ENCODE assay signal across 1 cellular context in the genomic region with DNA sequence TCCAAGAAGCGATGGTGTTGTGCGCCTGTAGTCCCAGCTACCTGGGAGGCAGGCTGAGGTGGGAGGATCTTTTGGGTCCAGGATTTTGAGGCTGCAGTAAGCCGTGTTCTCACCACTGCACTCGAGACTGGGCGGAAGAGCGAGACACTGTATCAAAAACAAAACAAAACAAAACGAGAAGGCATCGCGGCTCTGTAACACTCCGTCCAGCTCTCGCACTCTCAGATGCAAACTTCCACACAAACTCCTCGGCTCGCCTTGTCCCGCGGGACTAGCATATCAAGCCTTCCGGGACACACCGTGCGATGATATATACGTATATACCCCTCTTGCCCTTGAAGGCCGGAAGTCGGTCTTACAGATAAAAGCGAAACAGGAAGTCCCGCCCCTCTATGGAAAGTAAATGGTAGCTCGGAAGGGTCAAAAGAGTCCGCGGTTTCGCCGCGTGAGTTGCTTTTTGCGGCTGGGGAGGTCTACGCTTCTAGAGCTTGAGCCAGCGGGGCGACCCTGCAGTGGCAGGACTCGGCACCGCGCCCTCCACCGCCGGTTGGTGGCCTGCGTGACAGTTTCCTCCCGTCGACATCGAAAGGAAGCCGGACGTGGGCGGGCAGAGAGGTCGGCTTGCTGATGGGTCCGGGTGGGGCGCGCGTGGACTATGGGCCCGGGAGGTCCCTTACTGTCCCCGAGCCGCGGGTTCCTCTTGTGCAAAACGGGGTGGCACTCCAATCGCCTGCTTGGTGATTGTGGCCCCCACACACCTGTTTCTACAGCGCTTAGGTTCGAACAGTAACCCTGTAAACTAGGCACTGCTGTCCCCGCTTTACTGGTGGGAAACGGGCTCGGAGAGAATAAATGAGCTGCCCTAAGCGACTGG.
TF ChIP-seq lines count a peak whose summit lies in the region.

A gene with protein sequence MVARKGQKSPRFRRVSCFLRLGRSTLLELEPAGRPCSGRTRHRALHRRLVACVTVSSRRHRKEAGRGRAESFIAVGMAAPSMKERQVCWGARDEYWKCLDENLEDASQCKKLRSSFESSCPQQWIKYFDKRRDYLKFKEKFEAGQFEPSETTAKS (plus strand): TSS at position 393 of the 874 bp plus-strand sequence. CDS start 11 bp downstream, at position 404.

TF ChIP-seq in HepG2, 621 proteins besides CTCF, POLR2A, EP300 and RAD21 (continued from another document and continues in another):
- TF ChIP-seq, protein P1, sequence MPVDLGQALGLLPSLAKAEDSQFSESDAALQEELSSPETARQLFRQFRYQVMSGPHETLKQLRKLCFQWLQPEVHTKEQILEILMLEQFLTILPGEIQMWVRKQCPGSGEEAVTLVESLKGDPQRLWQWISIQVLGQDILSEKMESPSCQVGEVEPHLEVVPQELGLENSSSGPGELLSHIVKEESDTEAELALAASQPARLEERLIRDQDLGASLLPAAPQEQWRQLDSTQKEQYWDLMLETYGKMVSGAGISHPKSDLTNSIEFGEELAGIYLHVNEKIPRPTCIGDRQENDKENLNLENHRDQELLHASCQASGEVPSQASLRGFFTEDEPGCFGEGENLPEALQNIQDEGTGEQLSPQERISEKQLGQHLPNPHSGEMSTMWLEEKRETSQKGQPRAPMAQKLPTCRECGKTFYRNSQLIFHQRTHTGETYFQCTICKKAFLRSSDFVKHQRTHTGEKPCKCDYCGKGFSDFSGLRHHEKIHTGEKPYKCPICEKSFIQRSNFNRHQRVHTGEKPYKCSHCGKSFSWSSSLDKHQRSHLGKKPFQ (CRISPR knock-in tag; IDR thresholded peaks at IDR 0.05; ENCODE audit: insufficient replicate concordance), result peak; percentile 91
- TF ChIP-seq ZNF543 (CRISPR knock-in tag; IDR thresholded peaks at IDR 0.05) (peak; percentile 83; the same call in 1 of the 2 replicates), SRY (CRISPR knock-in tag; IDR thresholded peaks at IDR 0.05) (peak; percentile 90), SMAD1 (CRISPR knock-in tag; IDR thresholded peaks at IDR 0.05; ENCODE audit: borderline replicate concordance, low read depth) (peak; percentile 79; the same call in 1 of the 2 replicates), GATAD1 (CRISPR knock-in tag; IDR thresholded peaks at IDR 0.05) (peak; percentile 94), ZNF746 (CRISPR knock-in tag; IDR thresholded peaks at IDR 0.05) (peak; percentile 67), THYN1 (CRISPR knock-in tag; IDR thresholded peaks at IDR 0.05; ENCODE audit: borderline replicate concordance, low read depth) (0 out of 2 replicates have a peak, but pooled peaks have one; percentile 74), NRL (CRISPR knock-in tag; IDR thresholded peaks at IDR 0.05; ENCODE audit: borderline replicate concordance) (peak; percentile 87), ZNF788 (CRISPR knock-in tag; IDR thresholded peaks at IDR 0.05; ENCODE audit: borderline replicate concordance) (peak; percentile 93), PTBP1 (IDR thresholded peaks at IDR 0.05; ENCODE audit: low read depth, low read length, poor library complexity, severe bottlenecking) (peak; percentile 81), SAFB2 (CRISPR knock-in tag; IDR thresholded peaks at IDR 0.05; ENCODE audit: borderline replicate concordance, low read depth) (peak; percentile 69; the same call in 1 of the 2 replicates), SAP130 (CRISPR knock-in tag; IDR thresholded peaks at IDR 0.05; ENCODE audit: low read depth) (peak; percentile 92), IRF2 (CRISPR knock-in tag; IDR thresholded peaks at IDR 0.05) (peak; percentile 96), ZNF121 (CRISPR knock-in tag; IDR thresholded peaks at IDR 0.05) (peak; percentile 60), PCBP1 (IDR thresholded peaks at IDR 0.05; ENCODE audit: borderline replicate concordance, low read depth, low read length) (0 out of 2 replicates have a peak, but pooled peaks have one; percentile 75), ZNF12 (CRISPR knock-in tag; IDR thresholded peaks at IDR 0.05) (0 out of 2 replicates have a peak, but pooled peaks have one; percentile 4), ZNF124 (CRISPR knock-in tag; IDR thresholded peaks at IDR 0.05) (0 out of 2 replicates have a peak, but pooled peaks have one; percentile 25), ZNF891 (CRISPR knock-in tag; IDR thresholded peaks at IDR 0.05) (peak; percentile 88; the same call in 1 of the 2 replicates), DNMT1 (CRISPR knock-in tag; IDR thresholded peaks at IDR 0.05) (peak; percentile 52; the same call in 1 of the 2 replicates), HNRNPK (IDR thresholded peaks at IDR 0.05; ENCODE audit: low read depth, low read length, poor library complexity, severe bottlenecking) (no peak)
- TF ChIP-seq, protein P2, sequence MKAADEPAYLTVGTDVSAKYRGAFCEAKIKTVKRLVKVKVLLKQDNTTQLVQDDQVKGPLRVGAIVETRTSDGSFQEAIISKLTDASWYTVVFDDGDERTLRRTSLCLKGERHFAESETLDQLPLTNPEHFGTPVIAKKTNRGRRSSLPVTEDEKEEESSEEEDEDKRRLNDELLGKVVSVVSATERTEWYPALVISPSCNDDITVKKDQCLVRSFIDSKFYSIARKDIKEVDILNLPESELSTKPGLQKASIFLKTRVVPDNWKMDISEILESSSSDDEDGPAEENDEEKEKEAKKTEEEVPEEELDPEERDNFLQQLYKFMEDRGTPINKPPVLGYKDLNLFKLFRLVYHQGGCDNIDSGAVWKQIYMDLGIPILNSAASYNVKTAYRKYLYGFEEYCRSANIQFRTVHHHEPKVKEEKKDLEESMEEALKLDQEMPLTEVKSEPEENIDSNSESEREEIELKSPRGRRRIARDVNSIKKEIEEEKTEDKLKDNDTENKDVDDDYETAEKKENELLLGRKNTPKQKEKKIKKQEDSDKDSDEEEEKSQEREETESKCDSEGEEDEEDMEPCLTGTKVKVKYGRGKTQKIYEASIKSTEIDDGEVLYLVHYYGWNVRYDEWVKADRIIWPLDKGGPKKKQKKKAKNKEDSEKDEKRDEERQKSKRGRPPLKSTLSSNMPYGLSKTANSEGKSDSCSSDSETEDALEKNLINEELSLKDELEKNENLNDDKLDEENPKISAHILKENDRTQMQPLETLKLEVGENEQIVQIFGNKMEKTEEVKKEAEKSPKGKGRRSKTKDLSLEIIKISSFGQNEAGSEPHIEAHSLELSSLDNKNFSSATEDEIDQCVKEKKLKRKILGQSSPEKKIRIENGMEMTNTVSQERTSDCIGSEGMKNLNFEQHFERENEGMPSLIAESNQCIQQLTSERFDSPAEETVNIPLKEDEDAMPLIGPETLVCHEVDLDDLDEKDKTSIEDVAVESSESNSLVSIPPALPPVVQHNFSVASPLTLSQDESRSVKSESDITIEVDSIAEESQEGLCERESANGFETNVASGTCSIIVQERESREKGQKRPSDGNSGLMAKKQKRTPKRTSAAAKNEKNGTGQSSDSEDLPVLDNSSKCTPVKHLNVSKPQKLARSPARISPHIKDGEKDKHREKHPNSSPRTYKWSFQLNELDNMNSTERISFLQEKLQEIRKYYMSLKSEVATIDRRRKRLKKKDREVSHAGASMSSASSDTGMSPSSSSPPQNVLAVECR (CRISPR knock-in tag; IDR thresholded peaks at IDR 0.05; ENCODE audit: borderline replicate concordance), result peak; percentile 95
- TF ChIP-seq, protein P3, sequence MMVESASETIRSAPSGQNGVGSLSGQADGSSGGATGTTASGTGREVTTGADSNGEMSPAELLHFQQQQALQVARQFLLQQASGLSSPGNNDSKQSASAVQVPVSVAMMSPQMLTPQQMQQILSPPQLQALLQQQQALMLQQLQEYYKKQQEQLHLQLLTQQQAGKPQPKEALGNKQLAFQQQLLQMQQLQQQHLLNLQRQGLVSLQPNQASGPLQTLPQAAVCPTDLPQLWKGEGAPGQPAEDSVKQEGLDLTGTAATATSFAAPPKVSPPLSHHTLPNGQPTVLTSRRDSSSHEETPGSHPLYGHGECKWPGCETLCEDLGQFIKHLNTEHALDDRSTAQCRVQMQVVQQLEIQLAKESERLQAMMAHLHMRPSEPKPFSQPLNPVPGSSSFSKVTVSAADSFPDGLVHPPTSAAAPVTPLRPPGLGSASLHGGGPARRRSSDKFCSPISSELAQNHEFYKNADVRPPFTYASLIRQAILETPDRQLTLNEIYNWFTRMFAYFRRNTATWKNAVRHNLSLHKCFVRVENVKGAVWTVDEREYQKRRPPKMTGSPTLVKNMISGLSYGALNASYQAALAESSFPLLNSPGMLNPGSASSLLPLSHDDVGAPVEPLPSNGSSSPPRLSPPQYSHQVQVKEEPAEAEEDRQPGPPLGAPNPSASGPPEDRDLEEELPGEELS (CRISPR knock-in tag; IDR thresholded peaks at IDR 0.05), result peak; percentile 74
- TF ChIP-seq, protein P4, sequence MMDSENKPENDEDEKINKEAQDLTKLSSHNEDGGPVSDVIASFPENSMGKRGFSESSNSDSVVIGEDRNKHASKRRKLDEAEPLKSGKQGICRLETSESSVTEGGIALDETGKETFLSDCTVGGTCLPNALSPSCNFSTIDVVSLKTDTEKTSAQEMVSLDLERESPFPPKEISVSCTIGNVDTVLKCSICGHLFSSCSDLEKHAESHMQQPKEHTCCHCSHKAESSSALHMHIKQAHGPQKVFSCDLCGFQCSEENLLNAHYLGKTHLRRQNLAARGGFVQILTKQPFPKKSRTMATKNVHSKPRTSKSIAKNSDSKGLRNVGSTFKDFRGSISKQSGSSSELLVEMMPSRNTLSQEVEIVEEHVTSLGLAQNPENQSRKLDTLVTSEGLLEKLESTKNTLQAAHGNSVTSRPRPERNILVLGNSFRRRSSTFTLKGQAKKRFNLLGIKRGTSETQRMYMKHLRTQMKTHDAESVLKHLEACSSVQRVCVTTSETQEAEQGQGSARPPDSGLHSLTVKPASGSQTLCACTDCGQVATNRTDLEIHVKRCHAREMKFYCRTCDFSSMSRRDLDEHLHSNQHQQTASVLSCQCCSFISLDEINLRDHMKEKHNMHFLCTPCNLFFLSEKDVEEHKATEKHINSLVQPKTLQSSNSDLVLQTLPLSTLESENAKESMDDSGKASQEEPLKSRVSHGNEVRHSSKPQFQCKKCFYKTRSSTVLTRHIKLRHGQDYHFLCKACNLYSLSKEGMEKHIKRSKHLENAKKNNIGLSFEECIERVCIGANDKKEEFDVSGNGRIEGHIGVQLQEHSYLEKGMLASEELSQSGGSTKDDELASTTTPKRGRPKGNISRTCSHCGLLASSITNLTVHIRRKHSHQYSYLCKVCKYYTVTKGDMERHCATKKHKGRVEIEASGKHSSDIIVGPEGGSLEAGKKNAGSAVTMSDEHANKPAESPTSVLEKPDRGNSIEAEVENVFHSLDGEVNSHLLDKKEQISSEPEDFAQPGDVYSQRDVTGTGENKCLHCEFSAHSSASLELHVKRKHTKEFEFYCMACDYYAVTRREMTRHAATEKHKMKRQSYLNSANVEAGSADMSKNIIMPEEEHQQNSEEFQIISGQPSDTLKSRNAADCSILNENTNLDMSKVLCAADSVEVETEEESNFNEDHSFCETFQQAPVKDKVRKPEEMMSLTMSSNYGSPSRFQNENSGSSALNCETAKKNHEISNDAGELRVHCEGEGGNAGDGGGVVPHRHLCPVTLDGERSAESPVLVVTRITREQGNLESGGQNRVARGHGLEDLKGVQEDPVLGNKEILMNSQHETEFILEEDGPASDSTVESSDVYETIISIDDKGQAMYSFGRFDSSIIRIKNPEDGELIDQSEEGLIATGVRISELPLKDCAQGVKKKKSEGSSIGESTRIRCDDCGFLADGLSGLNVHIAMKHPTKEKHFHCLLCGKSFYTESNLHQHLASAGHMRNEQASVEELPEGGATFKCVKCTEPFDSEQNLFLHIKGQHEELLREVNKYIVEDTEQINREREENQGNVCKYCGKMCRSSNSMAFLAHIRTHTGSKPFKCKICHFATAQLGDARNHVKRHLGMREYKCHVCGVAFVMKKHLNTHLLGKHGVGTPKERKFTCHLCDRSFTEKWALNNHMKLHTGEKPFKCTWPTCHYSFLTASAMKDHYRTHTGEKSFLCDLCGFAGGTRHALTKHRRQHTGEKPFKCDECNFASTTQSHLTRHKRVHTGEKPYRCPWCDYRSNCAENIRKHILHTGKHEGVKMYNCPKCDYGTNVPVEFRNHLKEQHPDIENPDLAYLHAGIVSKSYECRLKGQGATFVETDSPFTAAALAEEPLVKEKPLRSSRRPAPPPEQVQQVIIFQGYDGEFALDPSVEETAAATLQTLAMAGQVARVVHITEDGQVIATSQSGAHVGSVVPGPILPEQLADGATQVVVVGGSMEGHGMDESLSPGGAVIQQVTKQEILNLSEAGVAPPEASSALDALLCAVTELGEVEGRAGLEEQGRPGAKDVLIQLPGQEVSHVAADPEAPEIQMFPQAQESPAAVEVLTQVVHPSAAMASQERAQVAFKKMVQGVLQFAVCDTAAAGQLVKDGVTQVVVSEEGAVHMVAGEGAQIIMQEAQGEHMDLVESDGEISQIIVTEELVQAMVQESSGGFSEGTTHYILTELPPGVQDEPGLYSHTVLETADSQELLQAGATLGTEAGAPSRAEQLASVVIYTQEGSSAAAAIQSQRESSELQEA (CRISPR knock-in tag; IDR thresholded peaks at IDR 0.05; ENCODE audit: not compliant biosample characterization), result peak; percentile 90
- TF ChIP-seq, protein P5, sequence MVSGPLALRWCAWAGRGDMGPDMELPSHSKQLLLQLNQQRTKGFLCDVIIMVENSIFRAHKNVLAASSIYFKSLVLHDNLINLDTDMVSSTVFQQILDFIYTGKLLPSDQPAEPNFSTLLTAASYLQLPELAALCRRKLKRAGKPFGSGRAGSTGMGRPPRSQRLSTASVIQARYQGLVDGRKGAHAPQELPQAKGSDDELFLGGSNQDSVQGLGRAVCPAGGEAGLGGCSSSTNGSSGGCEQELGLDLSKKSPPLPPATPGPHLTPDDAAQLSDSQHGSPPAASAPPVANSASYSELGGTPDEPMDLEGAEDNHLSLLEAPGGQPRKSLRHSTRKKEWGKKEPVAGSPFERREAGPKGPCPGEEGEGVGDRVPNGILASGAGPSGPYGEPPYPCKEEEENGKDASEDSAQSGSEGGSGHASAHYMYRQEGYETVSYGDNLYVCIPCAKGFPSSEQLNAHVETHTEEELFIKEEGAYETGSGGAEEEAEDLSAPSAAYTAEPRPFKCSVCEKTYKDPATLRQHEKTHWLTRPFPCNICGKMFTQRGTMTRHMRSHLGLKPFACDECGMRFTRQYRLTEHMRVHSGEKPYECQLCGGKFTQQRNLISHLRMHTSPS (CRISPR knock-in tag; IDR thresholded peaks at IDR 0.05; ENCODE audit: low read depth), result peak; percentile 19; the same call in 1 of the 2 replicates
- TF ChIP-seq, protein P6, sequence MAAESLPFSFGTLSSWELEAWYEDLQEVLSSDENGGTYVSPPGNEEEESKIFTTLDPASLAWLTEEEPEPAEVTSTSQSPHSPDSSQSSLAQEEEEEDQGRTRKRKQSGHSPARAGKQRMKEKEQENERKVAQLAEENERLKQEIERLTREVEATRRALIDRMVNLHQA (CRISPR knock-in tag; IDR thresholded peaks at IDR 0.05), result no peak
- TF ChIP-seq, protein P7, sequence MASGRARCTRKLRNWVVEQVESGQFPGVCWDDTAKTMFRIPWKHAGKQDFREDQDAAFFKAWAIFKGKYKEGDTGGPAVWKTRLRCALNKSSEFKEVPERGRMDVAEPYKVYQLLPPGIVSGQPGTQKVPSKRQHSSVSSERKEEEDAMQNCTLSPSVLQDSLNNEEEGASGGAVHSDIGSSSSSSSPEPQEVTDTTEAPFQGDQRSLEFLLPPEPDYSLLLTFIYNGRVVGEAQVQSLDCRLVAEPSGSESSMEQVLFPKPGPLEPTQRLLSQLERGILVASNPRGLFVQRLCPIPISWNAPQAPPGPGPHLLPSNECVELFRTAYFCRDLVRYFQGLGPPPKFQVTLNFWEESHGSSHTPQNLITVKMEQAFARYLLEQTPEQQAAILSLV (CRISPR knock-in tag; IDR thresholded peaks at IDR 0.05; ENCODE audit: borderline replicate concordance), result 0 out of 2 replicates have a peak, but pooled peaks have one; percentile 82
